Comparison of ENCODE assay signal across 25 cellular contexts in genomic region chr10:109178576-109178975, GRCh38.
"Had no signal": no experiment of that assay in that cellular context is flagged by ENCODE, and none has a peak within 500 bp of the region (broad histone marks: within the 10 kb centered on the region; RNA-seq: fewer than 3 reads in every experiment).

No MANE protein-coding gene starts in this region.

- H3K4me3 ChIP-seq: esophagus squamous epithelium, gastrocnemius medialis, lower lobe of right lung, neural progenitor cell, right lobe of liver, smooth muscle cell, suprapubic skin, transverse colon, upper lobe of right lung, vagina had no signal

- H3K27ac ChIP-seq: esophagus squamous epithelium, gastrocnemius medialis, lower lobe of right lung, neural progenitor cell, parathyroid adenoma, right lobe of liver, suprapubic skin, transverse colon, upper lobe of right lung, vagina had no signal

- H3K27me3 ChIP-seq: esophagus squamous epithelium, gastrocnemius medialis, neural progenitor cell, right lobe of liver, suprapubic skin, transverse colon, upper lobe of right lung, vagina had no signal

- H3K4me1 Mint-ChIP-seq: naive B cell; neural progenitor cell; stimulated activated naive CD8-positive, alpha-beta T cell treated with anti-CD3 and anti-CD28 coated beads, Interleukin-15, amount 100 ng/mL, for 72 hours had no signal

- H3K36me3 ChIP-seq: esophagus squamous epithelium, gastrocnemius medialis, lower lobe of right lung, neural progenitor cell, right lobe of liver, suprapubic skin, transverse colon, upper lobe of right lung, vagina had no signal

- H3K27ac Mint-ChIP-seq: effector memory CD8-positive, alpha-beta T cell; naive B cell; natural killer cell treated with Interleukin-12 subunit alpha and Interleukin-12 subunit beta and Interleukin-15 and Interleukin-18, amount 100 ng/mL, for 72 hours; neural progenitor cell; progenitor cell of endocrine pancreas; stimulated activated naive CD8-positive, alpha-beta T cell treated with anti-CD3 and anti-CD28 coated beads, Interleukin-15, amount 100 ng/mL, for 72 hours had no signal

- H3K36me3 Mint-ChIP-seq: naive B cell; natural killer cell treated with Interleukin-12 subunit alpha and Interleukin-12 subunit beta and Interleukin-15 and Interleukin-18, amount 100 ng/mL, for 72 hours; neural progenitor cell had no signal

- H3K27me3 Mint-ChIP-seq: effector memory CD8-positive, alpha-beta T cell; naive B cell; natural killer cell treated with Interleukin-12 subunit alpha and Interleukin-12 subunit beta and Interleukin-15 and Interleukin-18, amount 100 ng/mL, for 72 hours; progenitor cell of endocrine pancreas; stimulated activated naive CD8-positive, alpha-beta T cell treated with anti-CD3 and anti-CD28 coated beads, Interleukin-15, amount 100 ng/mL, for 72 hours had no signal

- H3K4me1 ChIP-seq: esophagus squamous epithelium, gastrocnemius medialis, lower lobe of right lung, parathyroid adenoma, right lobe of liver, suprapubic skin, transverse colon, upper lobe of right lung, vagina had no signal

- H3K9ac ChIP-seq: neural progenitor cell, parathyroid adenoma had no signal

- H3K9me3 ChIP-seq: esophagus squamous epithelium, gastrocnemius medialis, lower lobe of right lung, right lobe of liver, suprapubic skin, transverse colon, upper lobe of right lung, vagina had no signal

- H3K4me3 Mint-ChIP-seq: effector memory CD8-positive, alpha-beta T cell; naive B cell; natural killer cell treated with Interleukin-12 subunit alpha and Interleukin-12 subunit beta and Interleukin-15 and Interleukin-18, amount 100 ng/mL, for 72 hours; neural progenitor cell; stimulated activated naive CD8-positive, alpha-beta T cell treated with anti-CD3 and anti-CD28 coated beads, Interleukin-15, amount 100 ng/mL, for 72 hours had no signal

- DNase-seq: cortex of kidney; effector memory CD8-positive, alpha-beta T cell; erythroblast; esophagus squamous epithelium; gastrocnemius medialis; head of caudate nucleus; left ventricle myocardium superior; lower lobe of right lung; naive B cell; right lobe of liver; stimulated activated CD4-positive, alpha-beta T cell treated with anti-CD3 and anti-CD28 coated beads, Interleukin-12 subunit alpha, Interleukin-12 subunit beta, amount 100 ng/mL, for 4 hours; stimulated activated CD4-positive, alpha-beta T cell treated with anti-CD3 and anti-CD28 coated beads, Interleukin-1b, Interleukin-23, amount 100 ng/mL, for 48 hours; stimulated activated CD4-positive, alpha-beta T cell treated with anti-CD3 and anti-CD28 coated beads, Interleukin-4, amount 100 ng/mL, for 1 hour; stimulated activated CD8-positive, alpha-beta memory T cell treated with anti-CD3 and anti-CD28 coated beads, Interleukin-4, amount 100 ng/mL, for 48 hours; stimulated activated naive CD4-positive, alpha-beta T cell; stimulated activated naive CD8-positive, alpha-beta T cell treated with anti-CD3 and anti-CD28 coated beads, Interleukin-15, amount 100 ng/mL, for 72 hours; transverse colon; upper lobe of right lung had no signal
